11 cellular contexts compared by ENCODE assay signal in genomic region chr10:114551310-114551972, GRCh38.
A peak's percentile ranks its signal among the peaks of the same experiment; 100 is the strongest.
DNase-seq lines count a peak whose midpoint lies in the region; ATAC-seq and TF ChIP-seq lines count a peak whose summit lies in the region.
"Had no signal": no experiment of that assay in that cellular context is flagged by ENCODE, and none has a peak within 500 bp of the region (broad histone marks: within the 10 kb centered on the region; RNA-seq: fewer than 3 reads in every experiment).

No MANE protein-coding gene starts in this region.

- H3K27me3 ChIP-seq in adipocyte (replicated peaks; ENCODE audit: control insufficient read depth, insufficient read depth, low read length) (no peaks in the 10 kb centered on the region), right cardiac atrium (ENCODE audit: control insufficient read depth, insufficient read depth) (no peaks in the 10 kb centered on the region), stomach smooth muscle (ENCODE audit: control insufficient read depth in 1 of 2, insufficient read depth in 2 of 2, low read length in 2 of 2) (no peaks in the 10 kb centered on the region), WERI-Rb-1 (ENCODE audit: insufficient read depth, low read depth, severe bottlenecking) (no peaks in the 10 kb centered on the region), spleen (replicated peaks in 1 of 7) (no peaks in the 10 kb centered on the region)

- TF ChIP-seq POLR2A in spleen (IDR thresholded peaks at IDR 0.05) = no peak

- in situ Hi-C loops in GM13976 (cut with MboI; ENCODE audit: low sequenced_read_pairs, unreplicated experiment) = loop anchor here (10.0 kb wide), 1 partner anchor 143 kb away; no protein-coding TSS in a partner anchor

- H3K4me1 ChIP-seq in adipocyte (ENCODE audit: control insufficient read depth, insufficient read depth, low read length) (peaks cover 20% of the 10 kb centered on the region), right cardiac atrium (ENCODE audit: control insufficient read depth, insufficient read depth, low read length) (peaks cover 19% of the 10 kb centered on the region), stomach smooth muscle (ENCODE audit: control insufficient read depth, insufficient read depth, low read length) (peaks cover 11% of the 10 kb centered on the region), spleen (peaks cover 0 to 32% (median 2%) of the 10 kb centered on the region in 6 donors)

- H3K9ac ChIP-seq in adipocyte (ENCODE audit: low read length) (peak overlapping the region; percentile 30), stomach smooth muscle (ENCODE audit: low read length in 2 of 2) (no peak overlapping the region)

- intact Hi-C loops in right cardiac atrium (cut with DNase I) (loop anchor here in 3 of 4 donors (5.0 to 10.0 kb wide), 7 partner anchors 71 to 236 kb away; no protein-coding TSS in a partner anchor), spleen (cut with DNase I; ENCODE audit: low total_unique reads) (loop anchor here (5.0 kb wide), 2 partner anchors 231 to 581 kb away; no protein-coding TSS in a partner anchor)

- H3K27ac ChIP-seq in right cardiac atrium (ENCODE audit: low read length) = peak overlapping the region; percentile 93
- H3K27ac ChIP-seq in stomach smooth muscle (ENCODE audit: low read length) = peak overlapping the region; percentile 55
- no peak overlapping the region for H3K27ac ChIP-seq in WERI-Rb-1
- peak overlapping the region in 1 of 8 donors; percentile 33 for H3K27ac ChIP-seq in spleen

- H3K9me3 ChIP-seq in adipocyte (ENCODE audit: control insufficient read depth, low read length) (no peaks in the 10 kb centered on the region), right cardiac atrium (ENCODE audit: control insufficient read depth, low read length) (no peaks in the 10 kb centered on the region), stomach smooth muscle (ENCODE audit: control insufficient read depth in 2 of 2, low read length in 2 of 2) (no peaks in the 10 kb centered on the region), WERI-Rb-1 (ENCODE audit: severe bottlenecking) (no peaks in the 10 kb centered on the region), spleen (peaks cover 0 to under 1% (median 0%) of the 10 kb centered on the region in 8 donors)

- WGBS in right cardiac atrium = 25% methylated on average over 6 of the region's 6 CpGs
- 61 to 77% (median 67%) methylated on average over 6 of the region's 6 CpGs for WGBS in spleen, 5 donors

- no peak for TF ChIP-seq CTCF in GM13976 (IDR thresholded peaks at IDR 0.05; ENCODE audit: borderline replicate concordance, control extremely low read depth, extremely low read depth, insufficient read depth, missing control alignments)
- TF ChIP-seq CTCF in WERI-Rb-1 (IDR thresholded peaks at IDR 0.05; ENCODE audit: low read depth, low read length) = no peak
- TF ChIP-seq CTCF in spleen (IDR thresholded peaks at IDR 0.05 in 8 of 11, conservative IDR thresholded peaks at IDR 0.05 in 3 of 11) = no peak

- peak; percentile 40 to 60 for ATAC-seq in right cardiac atrium

- no peaks in the 10 kb centered on the region for H3K36me3 ChIP-seq in adipocyte (ENCODE audit: control insufficient read depth, insufficient read depth, low read length, severe bottlenecking)
- no peaks in the 10 kb centered on the region for H3K36me3 ChIP-seq in stomach smooth muscle (ENCODE audit: control insufficient read depth in 2 of 2, insufficient read depth in 2 of 2, low read length in 2 of 2)
- no peaks in the 10 kb centered on the region for H3K36me3 ChIP-seq in WERI-Rb-1
- H3K36me3 ChIP-seq in spleen = no peaks in the 10 kb centered on the region

- peak; percentile 87 for DNase-seq in NCI-H2029 (lab: John Stamatoyannopoulos, UW)
- no peak for DNase-seq in adipocyte (ENCODE audit: low read depth)
- peak; percentile 69 to 85 (median 73) for DNase-seq in right cardiac atrium
- no peak for DNase-seq in GM13976 (ENCODE audit: low spot score)
- no peak for DNase-seq in WERI-Rb-1
- no peak for DNase-seq in LoVo (ENCODE audit: low spot score)
- DNase-seq in spleen = no peak
- DNase-seq: activated gamma-delta T cell; GDM1; stimulated activated CD8-positive, alpha-beta memory T cell treated with anti-CD3 and anti-CD28 coated beads, Interleukin-4, amount 100 ng/mL, for 48 hours had no signal

- H3K4me3 ChIP-seq in adipocyte (ENCODE audit: low read length) (peak overlapping the region; percentile 65), right cardiac atrium (ENCODE audit: low read length) (peak overlapping the region; percentile 21), stomach smooth muscle (ENCODE audit: low read length in 2 of 2) (peak overlapping the region; percentile 55 to 74), WERI-Rb-1 (ENCODE audit: low read depth, low read length) (no peak overlapping the region), spleen (peak overlapping the region in 2 of 8 donors; percentile 23 to 41)

Comparison
In these comparisons a context has a peak if more than half of its experiments do, and no peak if none do; other contexts are left out.
1. DNase-seq: peak in NCI-H2029 (single experiment) and right cardiac atrium (3 of 3); none in adipocyte (single experiment), GM13976 (single experiment), WERI-Rb-1 (single experiment), LoVo (single experiment) and spleen (single experiment).